8 cellular contexts compared by ENCODE assay signal in genomic region chr22:37953062-37953436, GRCh38. TPM values are rescaled to one million over a fixed set of nuclear protein-coding genes. Genes with fewer than 3 reads are reported as not detected.
DNase-seq lines count a peak whose midpoint lies in the region; ATAC-seq and TF ChIP-seq lines count a peak whose summit lies in the region.

No MANE protein-coding gene starts in this region.

- peaks cover 10 to 19% (median 16%) of the 10 kb centered on the region in 4 donors for H3K36me3 ChIP-seq in stomach

- no peak for TF ChIP-seq CTCF in stomach (IDR thresholded peaks at IDR 0.05)

- no peaks in the 10 kb centered on the region for H3K9me3 ChIP-seq in stomach

- intact Hi-C loops in stomach (cut with DNase I; ENCODE audit: low total_unique reads), result no loop called here

- peak overlapping the region; percentile 55 to 85 (median 80) for H3K27ac ChIP-seq in stomach

- H3K4me1 ChIP-seq in stomach, result peaks cover 20 to 39% (median 31%) of the 10 kb centered on the region in 4 donors

- TF ChIP-seq EP300 in stomach (IDR thresholded peaks at IDR 0.05), result no peak

- H3K36me3 Mint-ChIP-seq in activated naive CD8-positive, alpha-beta T cell treated with anti-CD3 and anti-CD28 coated beads, Interleukin-2, amount 10 ng/mL, durations not matched to agents 7 days and 5 days, result peaks cover 6% of the 10 kb centered on the region
- peaks cover 9 to 14% (median 14%) of the 10 kb centered on the region in 3 donors for H3K36me3 Mint-ChIP-seq in immature natural killer cell

- POLR2A ChIA-PET in activated naive CD8-positive, alpha-beta T cell treated with anti-CD3 and anti-CD28 coated beads, Interleukin-2, amount 10 ng/mL, durations not matched to agents 7 days and 5 days (lab: Charles Lee), result interaction anchor here (1.0 to 1.6 kb wide), 6 partner anchors 12 to 728 kb away, joined by 3 to 7 read pairs (median 4); partner anchors contain the start of genes ANKRD54, MICALL1 and TOMM22

- TF ChIP-seq POLR2A in stomach (IDR thresholded peaks at IDR 0.05), result no peak

- peak overlapping the region; percentile 97 for H3K4me3 Mint-ChIP-seq in activated naive CD8-positive, alpha-beta T cell treated with anti-CD3 and anti-CD28 coated beads, Interleukin-2, amount 10 ng/mL, durations not matched to agents 7 days and 5 days
- peak overlapping the region; percentile 99 to 100 (median 100) for H3K4me3 Mint-ChIP-seq in immature natural killer cell

- no peak for DNase-seq in activated naive CD8-positive, alpha-beta T cell treated with anti-CD3 and anti-CD28 coated beads, Interleukin-2, amount 10 ng/mL, durations not matched to agents 7 days and 5 days
- no peak for DNase-seq in immature natural killer cell
- no peak for DNase-seq in stomach
- DNase-seq in NCI-H82 (lab: John Stamatoyannopoulos, UW), result no peak
- no peak for DNase-seq in middle frontal gyrus (ENCODE audit: extremely low spot score, low spot score)

- peak overlapping the region; percentile 90 for H3K4me3 ChIP-seq in GM08714 (ENCODE audit: low read length)
- H3K4me3 ChIP-seq in stomach, result peak overlapping the region; percentile 87 to 99 (median 91)

- H3K9me3 Mint-ChIP-seq in activated naive CD8-positive, alpha-beta T cell treated with anti-CD3 and anti-CD28 coated beads, Interleukin-2, amount 10 ng/mL, durations not matched to agents 7 days and 5 days, result no peaks in the 10 kb centered on the region
- H3K9me3 Mint-ChIP-seq in immature natural killer cell, result no peaks in the 10 kb centered on the region

- H3K27me3 Mint-ChIP-seq in activated naive CD8-positive, alpha-beta T cell treated with anti-CD3 and anti-CD28 coated beads, Interleukin-2, amount 10 ng/mL, durations not matched to agents 7 days and 5 days, result peaks cover 17% of the 10 kb centered on the region
- H3K27me3 Mint-ChIP-seq in immature natural killer cell (ENCODE audit: low read depth in 3 of 3), result peaks cover 12 to 19% (median 16%) of the 10 kb centered on the region in 3 donors

- H3K4me1 Mint-ChIP-seq in activated naive CD8-positive, alpha-beta T cell treated with anti-CD3 and anti-CD28 coated beads, Interleukin-2, amount 10 ng/mL, durations not matched to agents 7 days and 5 days, result peaks cover 20% of the 10 kb centered on the region
- peaks cover 34 to 43% of the 10 kb centered on the region in 2 donors for H3K4me1 Mint-ChIP-seq in immature natural killer cell

- 0 to 1% (median 0%) methylated on average over 11 to 13 of the region's 13 CpGs for WGBS in stomach, 5 donors

- peak; percentile 22 for ATAC-seq in HG03045 (IDR thresholded peaks at IDR 0.05; ENCODE audit: unreplicated experiment)
- no peak for ATAC-seq in activated naive CD8-positive, alpha-beta T cell treated with anti-CD3 and anti-CD28 coated beads, Interleukin-2, amount 10 ng/mL, durations not matched to agents 7 days and 5 days (ENCODE audit: low read depth)
- ATAC-seq in HG02840 (IDR thresholded peaks at IDR 0.05; ENCODE audit: low FRiP score, unreplicated experiment), result no peak

- no peak overlapping the region for H3K27ac Mint-ChIP-seq in activated naive CD8-positive, alpha-beta T cell treated with anti-CD3 and anti-CD28 coated beads, Interleukin-2, amount 10 ng/mL, durations not matched to agents 7 days and 5 days
- H3K27ac Mint-ChIP-seq in immature natural killer cell, result peak overlapping the region; percentile 90 to 99 (median 96)

- no peaks in the 10 kb centered on the region for H3K27me3 ChIP-seq in stomach

RNA-seq across cellular contexts. Expression of gene C22orf23, which starts 0.4 kb away (rescaled TPM):
- total RNA-seq in activated naive CD8-positive, alpha-beta T cell treated with anti-CD3 and anti-CD28 coated beads, Interleukin-2, amount 10 ng/mL, durations not matched to agents 7 days and 5 days, result not detected
- polyA plus RNA-seq in immature natural killer cell (not detected), stomach (1 to 10 TPM in 1 of 3 donors, under 1 TPM in 2; 0.18 to 1.2 (median 0.31) TPM)
- not detected for total RNA-seq in stomach

RNA-seq across cellular contexts. Expression of gene POLR2F, which starts 0.5 kb away (rescaled TPM):
- 10 to 100 TPM; 60.2 to 61.4 TPM for total RNA-seq in activated naive CD8-positive, alpha-beta T cell treated with anti-CD3 and anti-CD28 coated beads, Interleukin-2, amount 10 ng/mL, durations not matched to agents 7 days and 5 days
- polyA plus RNA-seq in immature natural killer cell (100 to 1,000 TPM; 181 to 275 (median 203) TPM), stomach (100 to 1,000 TPM; 139 to 149 (median 146) TPM)
- total RNA-seq in stomach, result 100 to 1,000 TPM in 2 of 5 donors, 10 to 100 TPM in 3; 41.5 to 145 (median 74.5) TPM

RNA-seq across cellular contexts. Expression of gene SOX10, which starts 31.3 kb away (rescaled TPM):
- not detected for total RNA-seq in activated naive CD8-positive, alpha-beta T cell treated with anti-CD3 and anti-CD28 coated beads, Interleukin-2, amount 10 ng/mL, durations not matched to agents 7 days and 5 days
- polyA plus RNA-seq in immature natural killer cell (not detected), stomach (1 to 10 TPM; 1.7 to 3.2 (median 2.6) TPM)
- total RNA-seq in stomach, result 1 to 10 TPM in 3 of 5 donors, not detected in 2; 2.9 to 4.9 (median 4.4) TPM

RNA-seq across cellular contexts. Expression of gene MICALL1, which starts 47.0 kb away (rescaled TPM):
- 10 to 100 TPM; 27.9 to 31.3 TPM for total RNA-seq in activated naive CD8-positive, alpha-beta T cell treated with anti-CD3 and anti-CD28 coated beads, Interleukin-2, amount 10 ng/mL, durations not matched to agents 7 days and 5 days
- 1 to 10 TPM; 1.3 to 5.8 (median 2.1) TPM for polyA plus RNA-seq in immature natural killer cell
- 100 to 1,000 TPM in 3 of 5 donors, 10 to 100 TPM in 2; 31.4 to 155 (median 112) TPM for total RNA-seq in stomach
- 10 to 100 TPM; 17.7 to 55.1 (median 35.6) TPM for polyA plus RNA-seq in stomach
